ENCODE assay signal across 8 cellular contexts in the genomic region with DNA sequence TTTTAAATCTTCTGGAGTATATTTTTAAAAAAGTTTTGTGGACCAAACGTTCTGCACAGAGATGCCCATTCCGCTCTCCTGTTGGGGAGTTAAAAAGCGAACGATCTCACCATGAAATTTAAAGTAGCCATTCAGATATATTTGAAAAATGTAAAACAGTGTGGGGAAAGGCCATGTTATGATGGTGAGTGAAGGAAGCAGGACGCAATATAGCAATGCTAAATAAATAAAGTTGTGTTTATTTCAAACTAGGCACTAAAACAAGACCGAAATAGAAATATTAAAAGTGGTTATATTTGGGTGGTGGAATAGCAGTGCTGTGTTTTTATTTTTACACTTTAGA. TPM values are rescaled to one million over a fixed set of nuclear protein-coding genes. Genes with fewer than 3 reads are reported as not detected.
DNase-seq lines count a peak whose midpoint lies in the region; ATAC-seq and TF ChIP-seq lines count a peak whose summit lies in the region.

No MANE protein-coding gene starts in this region.

- no peak for DNase-seq in CD8-positive, alpha-beta memory T cell
- DNase-seq in activated T-helper 1 cell treated with anti-CD3 and anti-CD28 coated beads, Interleukin-12 subunit alpha, Interleukin-12 subunit beta, Interleukin-2, Interleukin-4 antibody, amounts not matched to agents 30 ng/mL and 10 ng/mL and 1 ng/mL, durations not matched to agents 14 hours and 24 hours and 36 hours (ENCODE audit: low spot score): no peak
- DNase-seq in vagina (ENCODE audit: extremely low spot score in 2 of 2) (no peak), ACHN (no peak), germinal center (ENCODE audit: low spot score) (no peak)
- no peak for DNase-seq in activated CD4-positive, CD25-positive, alpha-beta regulatory T cell treated with anti-CD3 and anti-CD28 coated beads, Interleukin-2, amount 50 U/mL, for 72 hours

- peak overlapping the region; percentile 49 for H3K4me3 ChIP-seq in CD8-positive, alpha-beta memory T cell (ENCODE audit: low read length)
- peak overlapping the region; percentile 51 to 58 for H3K4me3 ChIP-seq in vagina

- H3K4me1 ChIP-seq in CD8-positive, alpha-beta memory T cell (ENCODE audit: insufficient read depth, low read length): peaks cover 5% of the 10 kb centered on the region
- H3K4me1 ChIP-seq in vagina: peaks cover 18% of the 10 kb centered on the region

- ATAC-seq in HG02678 (IDR thresholded peaks at IDR 0.05; ENCODE audit: unreplicated experiment): peak; percentile 13

- peaks cover 0 to 3% of the 10 kb centered on the region in 2 donors for H3K27me3 Mint-ChIP-seq in CD8-positive, alpha-beta memory T cell
- peaks cover 9% of the 10 kb centered on the region for H3K27me3 Mint-ChIP-seq in activated T-helper 1 cell treated with anti-CD3 and anti-CD28 coated beads, Interleukin-12 subunit alpha, Interleukin-12 subunit beta, Interleukin-2, Interleukin-4 antibody, amounts not matched to agents 30 ng/mL and 10 ng/mL and 1 ng/mL, durations not matched to agents 14 hours and 24 hours and 36 hours (ENCODE audit: insufficient read depth)

- no peaks in the 10 kb centered on the region for H3K27me3 ChIP-seq in CD8-positive, alpha-beta memory T cell (ENCODE audit: insufficient read depth, low read length, poor library complexity, severe bottlenecking)
- H3K27me3 ChIP-seq in layer of hippocampus (ENCODE audit: control insufficient read depth, insufficient read depth, low read length) (no peaks in the 10 kb centered on the region), vagina (no peaks in the 10 kb centered on the region)

- H3K36me3 ChIP-seq in CD8-positive, alpha-beta memory T cell (ENCODE audit: insufficient read depth, low read length): no peaks in the 10 kb centered on the region
- H3K36me3 ChIP-seq in vagina: no peaks in the 10 kb centered on the region

- TF ChIP-seq CTCF in vagina (IDR thresholded peaks at IDR 0.05): no peak

- H3K36me3 Mint-ChIP-seq in CD8-positive, alpha-beta memory T cell: peaks cover 0 to 5% (median 1%) of the 10 kb centered on the region in 3 donors
- H3K36me3 Mint-ChIP-seq in activated T-helper 1 cell treated with anti-CD3 and anti-CD28 coated beads, Interleukin-12 subunit alpha, Interleukin-12 subunit beta, Interleukin-2, Interleukin-4 antibody, amounts not matched to agents 30 ng/mL and 10 ng/mL and 1 ng/mL, durations not matched to agents 14 hours and 24 hours and 36 hours (ENCODE audit: low read depth): no peaks in the 10 kb centered on the region

- no peak overlapping the region for H3K27ac ChIP-seq in CD8-positive, alpha-beta memory T cell (ENCODE audit: low read depth, low read length)
- H3K27ac ChIP-seq in layer of hippocampus (ENCODE audit: low read depth, low read length) (peak overlapping the region; percentile 68), vagina (peak overlapping the region; percentile 59)

- H3K9me3 ChIP-seq in CD8-positive, alpha-beta memory T cell (ENCODE audit: low read length): no peaks in the 10 kb centered on the region
- no peaks in the 10 kb centered on the region for H3K9me3 ChIP-seq in vagina

- H3K4me1 Mint-ChIP-seq in CD8-positive, alpha-beta memory T cell: peaks cover 11 to 15% (median 14%) of the 10 kb centered on the region in 3 donors
- peaks cover 12% of the 10 kb centered on the region for H3K4me1 Mint-ChIP-seq in activated T-helper 1 cell treated with anti-CD3 and anti-CD28 coated beads, Interleukin-12 subunit alpha, Interleukin-12 subunit beta, Interleukin-2, Interleukin-4 antibody, amounts not matched to agents 30 ng/mL and 10 ng/mL and 1 ng/mL, durations not matched to agents 14 hours and 24 hours and 36 hours (ENCODE audit: low read depth)

- intact Hi-C loops in activated T-helper 1 cell treated with anti-CD3 and anti-CD28 coated beads, Interleukin-12 subunit alpha, Interleukin-12 subunit beta, Interleukin-2, Interleukin-4 antibody, amounts not matched to agents 30 ng/mL and 10 ng/mL and 1 ng/mL, durations not matched to agents 14 hours and 24 hours and 36 hours (cut with micrococcal nuclease): loop anchor here (1.0 to 5.0 kb wide), 7 partner anchors 31 to 847 kb away; partner anchors contain the start of genes HIGD1A, NKTR and SNRK
- intact Hi-C loops in vagina (cut with DNase I): no loop called here

- CTCF ChIA-PET in CD8-positive, alpha-beta memory T cell (lab: Charles Lee): no interaction called here

- H3K4me3 Mint-ChIP-seq in CD8-positive, alpha-beta memory T cell: peak overlapping the region; percentile 80 to 90 (median 88)
- H3K4me3 Mint-ChIP-seq in activated T-helper 1 cell treated with anti-CD3 and anti-CD28 coated beads, Interleukin-12 subunit alpha, Interleukin-12 subunit beta, Interleukin-2, Interleukin-4 antibody, amounts not matched to agents 30 ng/mL and 10 ng/mL and 1 ng/mL, durations not matched to agents 14 hours and 24 hours and 36 hours: peak overlapping the region; percentile 85

- H3K9me3 Mint-ChIP-seq in CD8-positive, alpha-beta memory T cell: no peaks in the 10 kb centered on the region
- no peaks in the 10 kb centered on the region for H3K9me3 Mint-ChIP-seq in activated T-helper 1 cell treated with anti-CD3 and anti-CD28 coated beads, Interleukin-12 subunit alpha, Interleukin-12 subunit beta, Interleukin-2, Interleukin-4 antibody, amounts not matched to agents 30 ng/mL and 10 ng/mL and 1 ng/mL, durations not matched to agents 14 hours and 24 hours and 36 hours

- peak overlapping the region in 7 of 8 donors; percentile 81 to 95 (median 90) for H3K27ac Mint-ChIP-seq in CD8-positive, alpha-beta memory T cell
- peak overlapping the region; percentile 85 for H3K27ac Mint-ChIP-seq in activated T-helper 1 cell treated with anti-CD3 and anti-CD28 coated beads, Interleukin-12 subunit alpha, Interleukin-12 subunit beta, Interleukin-2, Interleukin-4 antibody, amounts not matched to agents 30 ng/mL and 10 ng/mL and 1 ng/mL, durations not matched to agents 14 hours and 24 hours and 36 hours

- in situ Hi-C loops in ACHN (cut with HindIII; ENCODE audit: low pct_ligation_motif_present, low pct_unique_long_range_greater_than_20kb, low sequenced_read_pairs): no loop called here

- POLR2A ChIA-PET in CD8-positive, alpha-beta memory T cell (lab: Charles Lee): no interaction called here

- TF ChIP-seq POLR2A in vagina (IDR thresholded peaks at IDR 0.05): no peak

RNA-seq across cellular contexts. Expression of gene CCDC13, which starts 0.3 kb away (rescaled TPM):
- total RNA-seq in CD8-positive, alpha-beta memory T cell: under 1 TPM; 0.42 to 0.44 TPM
- polyA plus RNA-seq in CD8-positive, alpha-beta memory T cell: 0.33 TPM
- total RNA-seq in activated T-helper 1 cell treated with anti-CD3 and anti-CD28 coated beads, Interleukin-12 subunit alpha, Interleukin-12 subunit beta, Interleukin-2, Interleukin-4 antibody, amounts not matched to agents 30 ng/mL and 10 ng/mL and 1 ng/mL, durations not matched to agents 14 hours and 24 hours and 36 hours: 0.32 TPM in 1 of 2 replicates, not detected in the other
- total RNA-seq in vagina: 1.2 TPM

RNA-seq across cellular contexts. Expression of gene HIGD1A, which starts 30.9 kb away (rescaled TPM):
- 10 to 100 TPM; 89.3 to 93.2 TPM for total RNA-seq in CD8-positive, alpha-beta memory T cell
- polyA plus RNA-seq in CD8-positive, alpha-beta memory T cell: 101 TPM
- total RNA-seq in activated T-helper 1 cell treated with anti-CD3 and anti-CD28 coated beads, Interleukin-12 subunit alpha, Interleukin-12 subunit beta, Interleukin-2, Interleukin-4 antibody, amounts not matched to agents 30 ng/mL and 10 ng/mL and 1 ng/mL, durations not matched to agents 14 hours and 24 hours and 36 hours: 90.1 and 97.5 TPM in 2 replicates
- total RNA-seq in vagina: 173 TPM

RNA-seq across cellular contexts. Expression of gene ACKR2, which starts 35.9 kb away (rescaled TPM):
- under 1 TPM; 0.20 to 0.92 TPM for total RNA-seq in CD8-positive, alpha-beta memory T cell
- polyA plus RNA-seq in CD8-positive, alpha-beta memory T cell: not detected
- 0.66 and 0.88 TPM in 2 replicates for total RNA-seq in activated T-helper 1 cell treated with anti-CD3 and anti-CD28 coated beads, Interleukin-12 subunit alpha, Interleukin-12 subunit beta, Interleukin-2, Interleukin-4 antibody, amounts not matched to agents 30 ng/mL and 10 ng/mL and 1 ng/mL, durations not matched to agents 14 hours and 24 hours and 36 hours
- 7.9 TPM for total RNA-seq in vagina
